Comparison of ENCODE assay signal across 9 cellular contexts in genomic region chr1:25695991-25696330, GRCh38.
DNase-seq lines count a peak whose midpoint lies in the region; ATAC-seq and TF ChIP-seq lines count a peak whose summit lies in the region.
"Had no signal": no experiment of that assay in that cellular context is flagged by ENCODE, and none has a peak within 500 bp of the region (broad histone marks: within the 10 kb centered on the region; RNA-seq: fewer than 3 reads in every experiment).

No MANE protein-coding gene starts in this region.

- no peaks in the 10 kb centered on the region for H3K36me3 ChIP-seq in prostate gland
- H3K36me3 ChIP-seq: pancreas had no signal

- no peaks in the 10 kb centered on the region for H3K36me3 Mint-ChIP-seq in activated T-helper 2 cell treated with anti-CD3 and anti-CD28 coated beads, Interferon-gamma antibody, Interleukin-2, Interleukin-4, amounts not matched to agents 10 μg/mL and 5 μg/mL and 100 μg/mL, durations not matched to agents 14 hours and 24 hours and 36 hours (ENCODE audit: low read depth)
- no peaks in the 10 kb centered on the region for H3K36me3 Mint-ChIP-seq in T-helper 2 cell treated with Interferon-gamma antibody and Interleukin-4, amounts not matched to agents 5 μg/mL and 100 μg/mL, for 36 hours (ENCODE audit: low read depth)

- TF ChIP-seq CTCF in fibroblast of the aortic adventitia (IDR thresholded peaks at IDR 0.05; ENCODE audit: insufficient read depth, low read length) (no peak), prostate gland (IDR thresholded peaks at IDR 0.05) (no peak)

- no peak overlapping the region for H3K27ac Mint-ChIP-seq in activated T-helper 2 cell treated with anti-CD3 and anti-CD28 coated beads, Interferon-gamma antibody, Interleukin-2, Interleukin-4, amounts not matched to agents 10 μg/mL and 5 μg/mL and 100 μg/mL, durations not matched to agents 14 hours and 24 hours and 36 hours
- no peak overlapping the region for H3K27ac Mint-ChIP-seq in T-helper 2 cell treated with Interferon-gamma antibody and Interleukin-4, amounts not matched to agents 5 μg/mL and 100 μg/mL, for 36 hours

- no peaks in the 10 kb centered on the region for H3K27me3 ChIP-seq in prostate gland (replicated peaks; ENCODE audit: insufficient read depth)
- H3K27me3 ChIP-seq: pancreas had no signal

- peaks cover 63% of the 10 kb centered on the region for H3K27me3 Mint-ChIP-seq in activated T-helper 2 cell treated with anti-CD3 and anti-CD28 coated beads, Interferon-gamma antibody, Interleukin-2, Interleukin-4, amounts not matched to agents 10 μg/mL and 5 μg/mL and 100 μg/mL, durations not matched to agents 14 hours and 24 hours and 36 hours (ENCODE audit: low read depth)
- H3K27me3 Mint-ChIP-seq in T-helper 2 cell treated with Interferon-gamma antibody and Interleukin-4, amounts not matched to agents 5 μg/mL and 100 μg/mL, for 36 hours (ENCODE audit: low read depth): peaks cover 40% of the 10 kb centered on the region

- peak overlapping the region; percentile 12 to 64 for H3K27ac ChIP-seq in prostate gland

- H3K4me3 Mint-ChIP-seq in activated T-helper 2 cell treated with anti-CD3 and anti-CD28 coated beads, Interferon-gamma antibody, Interleukin-2, Interleukin-4, amounts not matched to agents 10 μg/mL and 5 μg/mL and 100 μg/mL, durations not matched to agents 14 hours and 24 hours and 36 hours (ENCODE audit: low read depth): no peak overlapping the region
- H3K4me3 Mint-ChIP-seq in T-helper 2 cell treated with Interferon-gamma antibody and Interleukin-4, amounts not matched to agents 5 μg/mL and 100 μg/mL, for 36 hours: no peak overlapping the region

- ATAC-seq in GM21825 (IDR thresholded peaks at IDR 0.05; ENCODE audit: unreplicated experiment): no peak

- H3K4me1 ChIP-seq in prostate gland (replicated peaks): peaks cover 3% of the 10 kb centered on the region

- DNase-seq in Daoy (ENCODE audit: low read depth) (peak; percentile 86), RKO (ENCODE audit: low spot score) (peak; percentile 26), fibroblast of the aortic adventitia (ENCODE audit: low read depth) (peak; percentile 91), prostate gland (ENCODE audit: low spot score) (no peak), NCI-H510A (lab: John Stamatoyannopoulos, UW) (no peak)
- no peak for DNase-seq in activated T-helper 2 cell treated with anti-CD3 and anti-CD28 coated beads, Interferon-gamma antibody, Interleukin-2, Interleukin-4, amounts not matched to agents 10 μg/mL and 5 μg/mL and 100 μg/mL, durations not matched to agents 14 hours and 24 hours and 36 hours (ENCODE audit: low spot score)
- DNase-seq in T-helper 2 cell treated with Interferon-gamma antibody and Interleukin-4, amounts not matched to agents 5 μg/mL and 100 μg/mL, for 36 hours (ENCODE audit: low spot score): no peak
- DNase-seq: pancreas had no signal

- H3K9me3 ChIP-seq in prostate gland: no peaks in the 10 kb centered on the region
- H3K9me3 ChIP-seq: pancreas had no signal

- H3K9me3 Mint-ChIP-seq in activated T-helper 2 cell treated with anti-CD3 and anti-CD28 coated beads, Interferon-gamma antibody, Interleukin-2, Interleukin-4, amounts not matched to agents 10 μg/mL and 5 μg/mL and 100 μg/mL, durations not matched to agents 14 hours and 24 hours and 36 hours: no peaks in the 10 kb centered on the region
- no peaks in the 10 kb centered on the region for H3K9me3 Mint-ChIP-seq in T-helper 2 cell treated with Interferon-gamma antibody and Interleukin-4, amounts not matched to agents 5 μg/mL and 100 μg/mL, for 36 hours

- H3K4me3 ChIP-seq in fibroblast of the aortic adventitia (ENCODE audit: low read depth, low read length) (no peak overlapping the region), prostate gland (no peak overlapping the region)
- H3K4me3 ChIP-seq: pancreas had no signal

- TF ChIP-seq POLR2A in prostate gland (IDR thresholded peaks at IDR 0.05): no peak

- WGBS in prostate gland: 50% methylated on average over 5 of the region's 5 CpGs

- peaks cover 27% of the 10 kb centered on the region for H3K4me1 Mint-ChIP-seq in activated T-helper 2 cell treated with anti-CD3 and anti-CD28 coated beads, Interferon-gamma antibody, Interleukin-2, Interleukin-4, amounts not matched to agents 10 μg/mL and 5 μg/mL and 100 μg/mL, durations not matched to agents 14 hours and 24 hours and 36 hours (ENCODE audit: low read depth)
- peaks cover 18% of the 10 kb centered on the region for H3K4me1 Mint-ChIP-seq in T-helper 2 cell treated with Interferon-gamma antibody and Interleukin-4, amounts not matched to agents 5 μg/mL and 100 μg/mL, for 36 hours (ENCODE audit: low read depth)

- intact Hi-C loops in prostate gland (cut with DNase I): loop anchor here (2.0 to 10.0 kb wide), 4 partner anchors 37 to 99 kb away; partner anchors contain the start of gene MAN1C1
- intact Hi-C loops in activated T-helper 2 cell treated with anti-CD3 and anti-CD28 coated beads, Interferon-gamma antibody, Interleukin-2, Interleukin-4, amounts not matched to agents 10 μg/mL and 5 μg/mL and 100 μg/mL, durations not matched to agents 14 hours and 24 hours and 36 hours (cut with micrococcal nuclease): loop anchor here (2.0 to 5.0 kb wide), 2 partner anchors 19 to 74 kb away; no protein-coding TSS in a partner anchor

Comparison
In these comparisons a context has a peak if more than half of its experiments do, and no peak if none do; other contexts are left out.
1. DNase-seq: peak in Daoy (single experiment), RKO (single experiment) and fibroblast of the aortic adventitia (single experiment); none in prostate gland (single experiment), activated T-helper 2 cell treated with anti-CD3 and anti-CD28 coated beads, Interferon-gamma antibody, Interleukin-2, Interleukin-4, amounts not matched to agents 10 μg/mL and 5 μg/mL and 100 μg/mL, durations not matched to agents 14 hours and 24 hours and 36 hours (single experiment), NCI-H510A (single experiment) and T-helper 2 cell treated with Interferon-gamma antibody and Interleukin-4, amounts not matched to agents 5 μg/mL and 100 μg/mL, for 36 hours (single experiment).